In genomic region chr22:26658671-26659478, GRCh38 we compare ENCODE assay signal across 1 cellular context.
TF ChIP-seq lines count a peak whose summit lies in the region.

No MANE protein-coding gene starts in this region.

TF ChIP-seq in K562, 482 proteins besides CTCF, POLR2A, EP300 and RAD21 (continued from another document and continues in another):
- TF ChIP-seq ETS1 (conservative IDR thresholded peaks at IDR 0.05; ENCODE audit: control insufficient read depth, low read depth, low read length) (no peak), RNF2 (IDR thresholded peaks at IDR 0.05) (no peak), ZNF184 (CRISPR knock-in tag; IDR thresholded peaks at IDR 0.05) (no peak), MEF2D (tag; conservative IDR thresholded peaks at IDR 0.05; ENCODE audit: low read depth) (no peak), ELF2 (CRISPR knock-in tag; IDR thresholded peaks at IDR 0.05) (no peak), TAL1 (IDR thresholded peaks at IDR 0.05) (peak; percentile 32; the same call in 1 of the 2 replicates), FUS (optimal IDR thresholded peaks at IDR 0.05; ENCODE audit: low read depth, low read length) (no peak), GATAD2A (IDR thresholded peaks at IDR 0.05) (no peak), SAFB (IDR thresholded peaks at IDR 0.05; ENCODE audit: borderline replicate concordance, low read depth, low read length) (no peak), NBN (IDR thresholded peaks at IDR 0.05; ENCODE audit: low read depth) (0 out of 2 replicates have a peak, but pooled peaks have one; percentile 39), RBM34 (IDR thresholded peaks at IDR 0.05; ENCODE audit: borderline replicate concordance, insufficient read depth, low read length) (no peak), ZNF589 (CRISPR knock-in tag; IDR thresholded peaks at IDR 0.05; ENCODE audit: low read depth) (no peak), ZKSCAN1 (IDR thresholded peaks at IDR 0.05; ENCODE audit: low read depth, low read length) (no peak), ZNF445 (CRISPR knock-in tag; IDR thresholded peaks at IDR 0.05; ENCODE audit: low read depth) (no peak), TAF1 (IDR thresholded peaks at IDR 0.05; ENCODE audit: control insufficient read depth, extremely low read depth, insufficient read depth, low read length, severe bottlenecking) (no peak), HMGN3 (IDR thresholded peaks at IDR 0.05; ENCODE audit: borderline replicate concordance, extremely low read depth, insufficient read length, low read depth, low read length) (no peak), RBFOX2 (IDR thresholded peaks at IDR 0.05; ENCODE audit: low read depth, low read length) (peak; percentile 30; the same call in 1 of the 2 replicates), ZNF274 (IDR thresholded peaks at IDR 0.05; ENCODE audit: borderline replicate concordance, low read depth, low read length) (no peak), MBD2 (IDR thresholded peaks at IDR 0.05; ENCODE audit: borderline replicate concordance, low read depth) (no peak), YBX1 (IDR thresholded peaks at IDR 0.05) (no peak), PRPF4 (IDR thresholded peaks at IDR 0.05; ENCODE audit: insufficient read depth, low read depth, low read length, poor library complexity, severe bottlenecking) (no peak), RCOR1 (IDR thresholded peaks at IDR 0.05; ENCODE audit: borderline replicate concordance in 1 of 2, low read depth in 2 of 2, low read length in 2 of 2) (peak in 1 of 2 experiments; percentile 84; a peak in 2 of 4 replicates), MEIS2 (IDR thresholded peaks at IDR 0.05; ENCODE audit: partially characterized antibody) (peak; percentile 78), MNT (conservative IDR thresholded peaks at IDR 0.05) (peak; percentile 96 to 98), SMAD3 (CRISPR knock-in tag; conservative IDR thresholded peaks at IDR 0.05) (no peak), ZNF408 (CRISPR knock-in tag; IDR thresholded peaks at IDR 0.05; ENCODE audit: low read depth) (no peak), HMG20B (CRISPR knock-in tag; IDR thresholded peaks at IDR 0.05) (no peak), ELK3 (CRISPR knock-in tag; IDR thresholded peaks at IDR 0.05) (no peak), ZFP36 (IDR thresholded peaks at IDR 0.05; ENCODE audit: low read depth, low read length, partially characterized antibody) (no peak), POLR3A (IDR thresholded peaks at IDR 0.05; ENCODE audit: borderline replicate concordance, extremely low read depth, insufficient read depth, insufficient read length) (no peak), ARID3A (IDR thresholded peaks at IDR 0.05; ENCODE audit: borderline replicate concordance, low read depth, low read length) (no peak), ZNF316 (IDR thresholded peaks at IDR 0.05) (peak; percentile 99), SIN3A (IDR thresholded peaks at IDR 0.05; ENCODE audit: borderline replicate concordance in 2 of 2, control insufficient read depth in 1 of 2, low read depth in 2 of 2, low read length in 2 of 2) (peak in 1 of 2 experiments; percentile 68; a peak in 1 of 4 replicates), ZNF134 (CRISPR knock-in tag; conservative IDR thresholded peaks at IDR 0.05) (no peak), RNF219 (CRISPR knock-in tag; IDR thresholded peaks at IDR 0.05) (no peak), MXI1 (IDR thresholded peaks at IDR 0.05; ENCODE audit: low read depth, low read length) (peak; percentile 40; the same call in 1 of the 2 replicates), WHSC1 (IDR thresholded peaks at IDR 0.05; ENCODE audit: low read length) (no peak), ZNF740 (CRISPR knock-in tag; IDR thresholded peaks at IDR 0.05) (no peak), ZNF740 (tag; IDR thresholded peaks at IDR 0.05) (no peak), RBM25 (IDR thresholded peaks at IDR 0.05; ENCODE audit: low read depth, low read length, severe bottlenecking) (no peak), DLX4 (CRISPR knock-in tag; IDR thresholded peaks at IDR 0.05) (no peak), POLR2AphosphoS5 (IDR thresholded peaks at IDR 0.05; ENCODE audit: control insufficient read depth, insufficient read depth, low read depth, low read length) (no peak), ZNF146 (CRISPR knock-in tag; IDR thresholded peaks at IDR 0.05; ENCODE audit: unreplicated experiment) (no peak), SOX6 (IDR thresholded peaks at IDR 0.05) (peak; percentile 32; the same call in 1 of the 2 replicates), ZBTB49 (CRISPR knock-in tag; IDR thresholded peaks at IDR 0.05; ENCODE audit: borderline replicate concordance) (no peak), RFX1 (IDR thresholded peaks at IDR 0.05) (no peak), MAX (CRISPR knock-in tag; IDR thresholded peaks at IDR 0.05) (peak; percentile 81), MTF1 (CRISPR knock-in tag; IDR thresholded peaks at IDR 0.05; ENCODE audit: borderline replicate concordance) (no peak), MYBL2 (IDR thresholded peaks at IDR 0.05; ENCODE audit: low read depth) (no peak), MYBL2 (CRISPR knock-in tag; IDR thresholded peaks at IDR 0.05; ENCODE audit: borderline replicate concordance) (no peak), TCFL5 (CRISPR knock-in tag; conservative IDR thresholded peaks at IDR 0.05) (no peak), GMEB1 (CRISPR knock-in tag; IDR thresholded peaks at IDR 0.05) (no peak), PTTG1 (tag; IDR thresholded peaks at IDR 0.05; ENCODE audit: low read depth) (no peak), ZBTB17 (CRISPR knock-in tag; IDR thresholded peaks at IDR 0.05) (no peak), TCF7L2 (IDR thresholded peaks at IDR 0.05; ENCODE audit: low read depth, low read length) (no peak), EGR1 (conservative IDR thresholded peaks at IDR 0.05) (peak; percentile 58), ZNF282 (CRISPR knock-in tag; IDR thresholded peaks at IDR 0.05) (no peak), LEF1 (IDR thresholded peaks at IDR 0.05) (0 out of 2 replicates have a peak, but pooled peaks have one; percentile 26), ZBTB7A (IDR thresholded peaks at IDR 0.05; ENCODE audit: borderline replicate concordance, control insufficient read depth, low read depth, low read length) (no peak)
